ENCODE assay signal across 1 cellular context in the genomic region with DNA sequence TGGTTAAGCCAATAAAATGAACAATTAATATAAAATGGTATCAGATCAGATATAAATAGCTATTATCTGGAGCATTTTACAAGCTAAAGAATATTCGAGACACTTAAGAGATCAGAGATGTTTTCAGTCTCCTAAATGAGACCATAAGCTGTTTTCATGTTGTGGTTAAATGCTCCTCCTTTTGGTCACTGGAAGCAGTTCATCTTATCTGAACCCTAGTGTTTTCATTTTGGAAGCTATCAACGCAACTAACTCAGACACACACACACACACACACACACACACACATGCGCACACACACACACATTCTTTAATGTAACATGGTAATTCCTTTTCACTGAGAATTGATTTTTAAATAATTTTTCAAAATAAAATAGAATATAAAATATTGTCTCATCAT.
TF ChIP-seq lines count a peak whose summit lies in the region.

No MANE protein-coding gene starts in this region.

TF ChIP-seq in IMR-90, 13 proteins besides CTCF, POLR2A, EP300 and RAD21 (continued from another document):
- TF ChIP-seq, protein P1, sequence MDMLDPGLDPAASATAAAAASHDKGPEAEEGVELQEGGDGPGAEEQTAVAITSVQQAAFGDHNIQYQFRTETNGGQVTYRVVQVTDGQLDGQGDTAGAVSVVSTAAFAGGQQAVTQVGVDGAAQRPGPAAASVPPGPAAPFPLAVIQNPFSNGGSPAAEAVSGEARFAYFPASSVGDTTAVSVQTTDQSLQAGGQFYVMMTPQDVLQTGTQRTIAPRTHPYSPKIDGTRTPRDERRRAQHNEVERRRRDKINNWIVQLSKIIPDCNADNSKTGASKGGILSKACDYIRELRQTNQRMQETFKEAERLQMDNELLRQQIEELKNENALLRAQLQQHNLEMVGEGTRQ (IDR thresholded peaks at IDR 0.05; ENCODE audit: low read depth, low read length): no peak
- TF ChIP-seq CHD1 (IDR thresholded peaks at IDR 0.05; ENCODE audit: low read depth, low read length) (no peak), NFE2L2 (IDR thresholded peaks at IDR 0.05; ENCODE audit: low read depth, low read length) (no peak), MAZ (IDR thresholded peaks at IDR 0.05; ENCODE audit: borderline replicate concordance, low read depth, low read length) (no peak), MAFK (IDR thresholded peaks at IDR 0.05; ENCODE audit: low read depth, low read length) (no peak), MXI1 (IDR thresholded peaks at IDR 0.05; ENCODE audit: borderline replicate concordance, low read depth, low read length) (no peak), RFX5 (IDR thresholded peaks at IDR 0.05; ENCODE audit: low read depth, low read length) (no peak), CEBPB (IDR thresholded peaks at IDR 0.05; ENCODE audit: low read depth, low read length) (no peak), SMC3 (IDR thresholded peaks at IDR 0.05; ENCODE audit: low read depth, low read length) (no peak), BHLHE40 (IDR thresholded peaks at IDR 0.05; ENCODE audit: low read depth, low read length) (no peak), FOS (IDR thresholded peaks at IDR 0.05; ENCODE audit: low read depth, low read length) (no peak)
